ENCODE assay signal across 1 cellular context in the genomic region with DNA sequence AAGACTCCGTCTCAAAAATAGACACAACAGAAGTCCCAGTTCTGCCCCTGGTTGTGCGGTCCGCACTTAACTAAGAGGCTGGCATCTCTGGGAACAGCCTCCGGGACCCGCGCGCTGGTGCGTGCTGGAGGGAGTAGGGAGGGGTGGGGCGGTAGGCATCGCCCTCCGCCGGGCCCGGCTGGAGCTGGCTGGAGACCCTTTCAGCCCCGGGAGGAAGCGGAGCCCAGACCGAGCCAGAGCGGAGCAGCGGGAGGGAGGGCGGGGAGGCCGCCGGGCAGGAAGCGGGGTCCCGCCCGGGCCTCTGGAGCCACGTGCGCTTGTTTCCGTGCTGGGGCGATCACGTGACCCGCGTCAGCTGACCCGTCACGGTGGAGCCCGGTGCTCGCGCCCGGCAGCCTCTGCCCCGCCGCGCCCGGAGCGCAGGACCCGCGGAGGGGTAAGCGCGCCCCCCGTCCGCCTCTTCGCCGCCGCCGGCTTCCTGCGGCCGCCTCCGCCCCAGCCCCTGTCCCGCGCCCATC.
A peak's percentile ranks its signal among the peaks of the same experiment; 100 is the strongest.
TF ChIP-seq lines count a peak whose summit lies in the region.

TSS of gene WDR81 (plus strand) at position 354 of the 518 bp plus-strand sequence. CDS start 256 bp downstream, outside the sequence.

TF ChIP-seq in K562, 482 proteins besides CTCF, POLR2A, EP300 and RAD21 (continued from another document and continues in another):
- TF ChIP-seq, protein P1, sequence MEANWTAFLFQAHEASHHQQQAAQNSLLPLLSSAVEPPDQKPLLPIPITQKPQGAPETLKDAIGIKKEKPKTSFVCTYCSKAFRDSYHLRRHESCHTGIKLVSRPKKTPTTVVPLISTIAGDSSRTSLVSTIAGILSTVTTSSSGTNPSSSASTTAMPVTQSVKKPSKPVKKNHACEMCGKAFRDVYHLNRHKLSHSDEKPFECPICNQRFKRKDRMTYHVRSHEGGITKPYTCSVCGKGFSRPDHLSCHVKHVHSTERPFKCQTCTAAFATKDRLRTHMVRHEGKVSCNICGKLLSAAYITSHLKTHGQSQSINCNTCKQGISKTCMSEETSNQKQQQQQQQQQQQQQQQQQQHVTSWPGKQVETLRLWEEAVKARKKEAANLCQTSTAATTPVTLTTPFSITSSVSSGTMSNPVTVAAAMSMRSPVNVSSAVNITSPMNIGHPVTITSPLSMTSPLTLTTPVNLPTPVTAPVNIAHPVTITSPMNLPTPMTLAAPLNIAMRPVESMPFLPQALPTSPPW (CRISPR knock-in tag; IDR thresholded peaks at IDR 0.05), result peak; percentile 70
- TF ChIP-seq ZC3H11A (IDR thresholded peaks at IDR 0.05; ENCODE audit: low read depth, low read length), result no peak
- TF ChIP-seq ZNF57 (CRISPR knock-in tag; IDR thresholded peaks at IDR 0.05), result no peak
- no peak for TF ChIP-seq PCBP2 (IDR thresholded peaks at IDR 0.05; ENCODE audit: low read depth, low read length, poor library complexity, severe bottlenecking)
- TF ChIP-seq ZNF274 (IDR thresholded peaks at IDR 0.05; ENCODE audit: borderline replicate concordance, low read depth, low read length), result no peak
- no peak for TF ChIP-seq NR4A1 (CRISPR knock-in tag; IDR thresholded peaks at IDR 0.05)
- TF ChIP-seq NR4A1 (tag; IDR thresholded peaks at IDR 0.05), result no peak
- TF ChIP-seq, protein P2, sequence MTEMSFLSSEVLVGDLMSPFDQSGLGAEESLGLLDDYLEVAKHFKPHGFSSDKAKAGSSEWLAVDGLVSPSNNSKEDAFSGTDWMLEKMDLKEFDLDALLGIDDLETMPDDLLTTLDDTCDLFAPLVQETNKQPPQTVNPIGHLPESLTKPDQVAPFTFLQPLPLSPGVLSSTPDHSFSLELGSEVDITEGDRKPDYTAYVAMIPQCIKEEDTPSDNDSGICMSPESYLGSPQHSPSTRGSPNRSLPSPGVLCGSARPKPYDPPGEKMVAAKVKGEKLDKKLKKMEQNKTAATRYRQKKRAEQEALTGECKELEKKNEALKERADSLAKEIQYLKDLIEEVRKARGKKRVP (CRISPR knock-in tag; IDR thresholded peaks at IDR 0.05), result no peak
- TF ChIP-seq NCOA1 (IDR thresholded peaks at IDR 0.05; ENCODE audit: low read depth), result no peak
- no peak for TF ChIP-seq SREBF1 (IDR thresholded peaks at IDR 0.05; ENCODE audit: borderline replicate concordance, low read depth, low read length)
- no peak for TF ChIP-seq REST (CRISPR knock-in tag; IDR thresholded peaks at IDR 0.05; ENCODE audit: low read depth)
- TF ChIP-seq, protein P3, sequence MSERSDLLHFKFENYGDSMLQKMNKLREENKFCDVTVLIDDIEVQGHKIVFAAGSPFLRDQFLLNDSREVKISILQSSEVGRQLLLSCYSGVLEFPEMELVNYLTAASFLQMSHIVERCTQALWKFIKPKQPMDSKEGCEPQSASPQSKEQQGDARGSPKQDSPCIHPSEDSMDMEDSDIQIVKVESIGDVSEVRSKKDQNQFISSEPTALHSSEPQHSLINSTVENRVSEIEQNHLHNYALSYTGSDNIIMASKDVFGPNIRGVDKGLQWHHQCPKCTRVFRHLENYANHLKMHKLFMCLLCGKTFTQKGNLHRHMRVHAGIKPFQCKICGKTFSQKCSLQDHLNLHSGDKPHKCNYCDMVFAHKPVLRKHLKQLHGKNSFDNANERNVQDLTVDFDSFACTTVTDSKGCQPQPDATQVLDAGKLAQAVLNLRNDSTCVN (CRISPR knock-in tag; IDR thresholded peaks at IDR 0.05), result no peak
- no peak for TF ChIP-seq POLR2H (tag; IDR thresholded peaks at IDR 0.05; ENCODE audit: low read depth)
- no peak for TF ChIP-seq U2AF2 (optimal IDR thresholded peaks at IDR 0.05; ENCODE audit: low read depth, low read length)
- TF ChIP-seq ZNF584 (CRISPR knock-in tag; IDR thresholded peaks at IDR 0.05; ENCODE audit: low read depth), result no peak
- no peak for TF ChIP-seq HDAC3 (IDR thresholded peaks at IDR 0.05; ENCODE audit: borderline replicate concordance, partially characterized antibody)
- TF ChIP-seq ATF3 (IDR thresholded peaks at IDR 0.05), result no peak
- no peak for TF ChIP-seq ATF3 (CRISPR knock-in tag; conservative IDR thresholded peaks at IDR 0.05)
- TF ChIP-seq POLR2G (IDR thresholded peaks at IDR 0.05; ENCODE audit: low read depth, low read length), result peak; percentile 67; the same call in 1 of the 2 replicates
- TF ChIP-seq, protein P4, sequence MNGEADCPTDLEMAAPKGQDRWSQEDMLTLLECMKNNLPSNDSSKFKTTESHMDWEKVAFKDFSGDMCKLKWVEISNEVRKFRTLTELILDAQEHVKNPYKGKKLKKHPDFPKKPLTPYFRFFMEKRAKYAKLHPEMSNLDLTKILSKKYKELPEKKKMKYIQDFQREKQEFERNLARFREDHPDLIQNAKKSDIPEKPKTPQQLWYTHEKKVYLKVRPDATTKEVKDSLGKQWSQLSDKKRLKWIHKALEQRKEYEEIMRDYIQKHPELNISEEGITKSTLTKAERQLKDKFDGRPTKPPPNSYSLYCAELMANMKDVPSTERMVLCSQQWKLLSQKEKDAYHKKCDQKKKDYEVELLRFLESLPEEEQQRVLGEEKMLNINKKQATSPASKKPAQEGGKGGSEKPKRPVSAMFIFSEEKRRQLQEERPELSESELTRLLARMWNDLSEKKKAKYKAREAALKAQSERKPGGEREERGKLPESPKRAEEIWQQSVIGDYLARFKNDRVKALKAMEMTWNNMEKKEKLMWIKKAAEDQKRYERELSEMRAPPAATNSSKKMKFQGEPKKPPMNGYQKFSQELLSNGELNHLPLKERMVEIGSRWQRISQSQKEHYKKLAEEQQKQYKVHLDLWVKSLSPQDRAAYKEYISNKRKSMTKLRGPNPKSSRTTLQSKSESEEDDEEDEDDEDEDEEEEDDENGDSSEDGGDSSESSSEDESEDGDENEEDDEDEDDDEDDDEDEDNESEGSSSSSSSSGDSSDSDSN (IDR thresholded peaks at IDR 0.05; ENCODE audit: borderline replicate concordance in 1 of 2, low read depth in 2 of 2, low read length in 2 of 2), result no peak
- TF ChIP-seq SMAD2 (IDR thresholded peaks at IDR 0.05; ENCODE audit: low read depth, low read length), result no peak
- TF ChIP-seq ZBTB43 (CRISPR knock-in tag; IDR thresholded peaks at IDR 0.05), result no peak
- TF ChIP-seq ZNF311 (CRISPR knock-in tag; IDR thresholded peaks at IDR 0.05), result no peak
- no peak for TF ChIP-seq RERE (CRISPR knock-in tag; IDR thresholded peaks at IDR 0.05; ENCODE audit: borderline replicate concordance)
- no peak for TF ChIP-seq HINFP (tag; conservative IDR thresholded peaks at IDR 0.05; ENCODE audit: low read depth)
- no peak for TF ChIP-seq ZNF253 (CRISPR knock-in tag; conservative IDR thresholded peaks at IDR 0.05)
- TF ChIP-seq GATAD2A (IDR thresholded peaks at IDR 0.05), result no peak
- TF ChIP-seq RFX7 (CRISPR knock-in tag; IDR thresholded peaks at IDR 0.05), result no peak
- TF ChIP-seq RCOR1 (IDR thresholded peaks at IDR 0.05; ENCODE audit: borderline replicate concordance in 1 of 2, low read depth in 2 of 2, low read length in 2 of 2), result peak in 1 of 2 experiments; percentile 7; a peak in 1 of 4 replicates
- peak; percentile 73; the same call in 1 of the 2 replicates for TF ChIP-seq ZBTB7A (IDR thresholded peaks at IDR 0.05; ENCODE audit: borderline replicate concordance, control insufficient read depth, low read depth, low read length)
- no peak for TF ChIP-seq SMAD1 (IDR thresholded peaks at IDR 0.05; ENCODE audit: low read depth, low read length, partially characterized antibody)
- no peak for TF ChIP-seq PHB2 (IDR thresholded peaks at IDR 0.05; ENCODE audit: low read depth)
- no peak for TF ChIP-seq ZNF212 (CRISPR knock-in tag; IDR thresholded peaks at IDR 0.05)
- TF ChIP-seq SIX5 (IDR thresholded peaks at IDR 0.05; ENCODE audit: borderline replicate concordance in 1 of 2, insufficient read depth in 1 of 2, low read depth in 1 of 2, low read length in 2 of 2), result no peak
- TF ChIP-seq MXD1 (CRISPR knock-in tag; IDR thresholded peaks at IDR 0.05; ENCODE audit: borderline replicate concordance, poor library complexity, severe bottlenecking), result peak; percentile 50
- TF ChIP-seq NRF1 (conservative IDR thresholded peaks at IDR 0.05 in 1 of 2, IDR thresholded peaks at IDR 0.05 in 1 of 2), result no peak
- no peak for TF ChIP-seq KAT8 (IDR thresholded peaks at IDR 0.05; ENCODE audit: low read depth)
- TF ChIP-seq HDAC8 (tag; IDR thresholded peaks at IDR 0.05), result no peak
